Comparison of ENCODE assay signal across 24 cellular contexts in the genomic region with DNA sequence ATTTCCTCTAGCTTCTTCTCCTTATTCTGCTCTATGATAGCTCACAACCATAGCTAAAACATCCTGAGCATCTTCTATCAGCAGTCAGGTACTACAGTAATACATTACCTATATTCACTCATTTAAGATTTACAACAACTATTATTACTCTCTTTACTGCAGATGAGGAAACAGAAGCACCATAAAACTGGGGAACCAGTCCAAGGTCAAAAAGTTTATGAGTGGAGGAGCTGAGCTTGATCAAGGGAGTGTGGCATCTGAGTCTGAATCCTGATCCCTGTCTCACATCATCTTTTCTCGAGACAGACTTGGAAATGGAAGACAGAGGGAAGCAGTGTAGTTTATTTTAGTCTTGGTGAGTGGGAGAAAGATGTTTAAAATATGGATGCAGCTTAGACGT.
"Had no signal": no experiment of that assay in that cellular context is flagged by ENCODE, and none has a peak within 500 bp of the region (broad histone marks: within the 10 kb centered on the region; RNA-seq: fewer than 3 reads in every experiment).

No MANE protein-coding gene starts in this region.

- ATAC-seq: effector memory CD8-positive, alpha-beta T cell; esophagus mucosa; foreskin keratinocyte; gastrocnemius medialis; gastroesophageal sphincter; heart left ventricle; heart right ventricle had no signal

- DNase-seq: cortex of kidney; dermis blood vessel endothelial cell; dorsolateral prefrontal cortex; effector CD4-positive, alpha-beta T cell; effector CD8-positive, alpha-beta T cell; effector memory CD4-positive, alpha-beta T cell; effector memory CD8-positive, alpha-beta T cell; endodermal cell; erythroblast; esophagus squamous epithelium; foreskin fibroblast; foreskin keratinocyte; foreskin melanocyte; gastrocnemius medialis; glutamatergic neuron; head of caudate nucleus; heart left ventricle; heart right ventricle had no signal

- H3K27me3 Mint-ChIP-seq: dendritic cell treated with granulocyte-macrophage colony-stimulating factor and Interleukin-4, amounts not matched to agents 40 ng/mL and 50 ng/mL, for 4 days; effector memory CD8-positive, alpha-beta T cell had no signal

- H3K4me1 ChIP-seq: esophagus muscularis mucosa, esophagus squamous epithelium, foreskin keratinocyte, gastrocnemius medialis, gastroesophageal sphincter, heart left ventricle, heart right ventricle had no signal

- H3K9me3 ChIP-seq: esophagus muscularis mucosa, esophagus squamous epithelium, gastrocnemius medialis, gastroesophageal sphincter, heart left ventricle, heart right ventricle had no signal

- H3K27me3 ChIP-seq: dorsolateral prefrontal cortex, esophagus muscularis mucosa, esophagus squamous epithelium, foreskin keratinocyte, gastrocnemius medialis, gastroesophageal sphincter, heart left ventricle, heart right ventricle had no signal

- H3K4me3 ChIP-seq: coronary artery, dorsolateral prefrontal cortex, esophagus muscularis mucosa, esophagus squamous epithelium, gastrocnemius medialis, gastroesophageal sphincter, heart left ventricle, heart right ventricle had no signal

- H3K27ac ChIP-seq: coronary artery, epithelial cell of prostate, esophagus muscularis mucosa, esophagus squamous epithelium, foreskin keratinocyte, gastrocnemius medialis, gastroesophageal sphincter, heart left ventricle, heart right ventricle had no signal

- H3K4me3 Mint-ChIP-seq: dendritic cell treated with granulocyte-macrophage colony-stimulating factor and Interleukin-4, amounts not matched to agents 40 ng/mL and 50 ng/mL, for 4 days; effector memory CD8-positive, alpha-beta T cell; endodermal cell had no signal

- H3K27ac Mint-ChIP-seq: dendritic cell treated with granulocyte-macrophage colony-stimulating factor and Interleukin-4, amounts not matched to agents 40 ng/mL and 50 ng/mL, for 4 days; effector memory CD8-positive, alpha-beta T cell; endodermal cell had no signal

- H3K36me3 ChIP-seq: esophagus muscularis mucosa, esophagus squamous epithelium, gastrocnemius medialis, gastroesophageal sphincter, heart left ventricle, heart right ventricle had no signal

- H3K9me3 Mint-ChIP-seq: dendritic cell treated with granulocyte-macrophage colony-stimulating factor and Interleukin-4, amounts not matched to agents 40 ng/mL and 50 ng/mL, for 4 days; endodermal cell had no signal
